In the genomic region with DNA sequence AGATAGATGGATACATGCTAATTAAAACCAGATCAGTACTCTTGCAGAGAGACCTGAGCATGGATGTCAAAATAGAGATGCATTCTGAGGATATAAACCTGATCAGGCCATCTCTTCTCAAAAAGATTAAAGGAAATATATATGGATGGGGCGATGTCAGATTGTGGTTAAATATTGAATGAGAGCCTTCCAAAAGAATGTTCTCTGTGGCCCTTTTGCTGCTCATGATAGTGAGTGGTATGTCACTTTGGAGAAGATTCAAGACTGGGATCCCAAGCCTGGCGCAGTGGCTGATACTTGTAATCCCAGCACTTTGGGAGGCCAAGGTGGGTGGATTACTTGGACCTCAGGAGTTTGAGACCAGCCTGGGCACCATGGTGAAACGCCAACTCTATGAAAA, we compare ENCODE assay signal across 26 cellular contexts. TPM values are rescaled to one million over a fixed set of nuclear protein-coding genes. Genes with fewer than 3 reads are reported as not detected.
"Had no signal": no experiment of that assay in that cellular context is flagged by ENCODE, and none has a peak within 500 bp of the region (broad histone marks: within the 10 kb centered on the region; RNA-seq: fewer than 3 reads in every experiment).

No MANE protein-coding gene starts in this region.

- H3K4me3 ChIP-seq: breast epithelium, esophagus muscularis mucosa, lower lobe of right lung, tibial nerve, uterus had no signal

- H3K9me3 ChIP-seq: breast epithelium, esophagus muscularis mucosa, lower lobe of right lung, neutrophil, tibial nerve, uterus had no signal

- H3K9me3 Mint-ChIP-seq: activated B cell treated with CpG ODN at 0.5 μM for 24 hours; activated CD4-positive, alpha-beta memory T cell treated with anti-CD3 and anti-CD28 coated beads, Interleukin-2, amount 10 ng/mL, durations not matched to agents 7 days and 5 days; activated T-helper 17 cell treated with anti-CD3 and anti-CD28 coated beads, Interleukin-2, amount 50 U/mL, for 72 hours; natural killer cell treated with Interleukin-12 subunit alpha and Interleukin-12 subunit beta and Interleukin-15 and Interleukin-18, amount 100 ng/mL, for 72 hours had no signal

- H3K36me3 ChIP-seq: uterus had no signal

- H3K4me3 Mint-ChIP-seq: activated B cell treated with CpG ODN at 0.5 μM for 24 hours; activated CD4-positive, alpha-beta memory T cell treated with anti-CD3 and anti-CD28 coated beads, Interleukin-2, amount 10 ng/mL, durations not matched to agents 7 days and 5 days; activated CD8-positive, alpha-beta memory T cell treated with anti-CD3 and anti-CD28 coated beads, Interleukin-2, amount 10 ng/mL, durations not matched to agents 7 days and 5 days; activated T-helper 17 cell treated with anti-CD3 and anti-CD28 coated beads, Interleukin-2, amount 50 U/mL, for 72 hours; natural killer cell treated with Interleukin-12 subunit alpha and Interleukin-12 subunit beta and Interleukin-15 and Interleukin-18, amount 100 ng/mL, for 72 hours had no signal

- H3K27ac ChIP-seq: breast epithelium, esophagus muscularis mucosa, lower lobe of right lung, neutrophil, tibial nerve, uterus had no signal

- H3K27ac Mint-ChIP-seq: activated B cell treated with CpG ODN at 0.5 μM for 24 hours; activated CD4-positive, alpha-beta memory T cell treated with anti-CD3 and anti-CD28 coated beads, Interleukin-2, amount 10 ng/mL, durations not matched to agents 7 days and 5 days; activated CD8-positive, alpha-beta memory T cell treated with anti-CD3 and anti-CD28 coated beads, Interleukin-2, amount 10 ng/mL, durations not matched to agents 7 days and 5 days; natural killer cell treated with Interleukin-12 subunit alpha and Interleukin-12 subunit beta and Interleukin-15 and Interleukin-18, amount 100 ng/mL, for 72 hours had no signal

- H3K4me1 ChIP-seq: breast epithelium, lower lobe of right lung, tibial nerve, uterus had no signal

- H3K27me3 ChIP-seq: breast epithelium, esophagus muscularis mucosa, neutrophil, tibial nerve, uterus had no signal

- DNase-seq: activated B cell treated with CpG ODN at 0.5 μM for 24 hours; activated CD4-positive, alpha-beta memory T cell treated with anti-CD3 and anti-CD28 coated beads, Interleukin-2, amount 10 ng/mL, durations not matched to agents 7 days and 5 days; activated CD4-positive, alpha-beta T cell treated with anti-CD3 and anti-CD28 coated beads for 4 hours; activated CD8-positive, alpha-beta memory T cell treated with anti-CD3 and anti-CD28 coated beads, Interleukin-2, amount 10 ng/mL, durations not matched to agents 7 days and 5 days; activated naive CD4-positive, alpha-beta T cell; activated T-cell treated with anti-CD3 and anti-CD28 coated beads, Interleukin-2, amount 50 U/mL, for 1 hour; anterior cingulate cortex; cerebellar nuclear complex; effector CD4-positive, alpha-beta T cell; hippocampal formation; islet precursor cell; left colon; lower lobe of right lung; posterior cingulate gyrus; stimulated activated CD4-positive, alpha-beta T cell treated with anti-CD3 and anti-CD28 coated beads, Interleukin-12 subunit alpha, Interleukin-12 subunit beta, amount 100 ng/mL, for 4 hours; stimulated activated CD4-positive, alpha-beta T cell treated with anti-CD3 and anti-CD28 coated beads, Interleukin-1b, Interleukin-23, amount 100 ng/mL, for 48 hours; stimulated activated naive CD8-positive, alpha-beta T cell treated with anti-CD3 and anti-CD28 coated beads, Interleukin-15, Interleukin-2, amounts not matched to agents 100 U/mL and 50 U/mL, for 24 hours; substantia nigra; uterus had no signal

- ATAC-seq: left colon; lower lobe of right lung; natural killer cell treated with Interleukin-12 subunit alpha and Interleukin-12 subunit beta and Interleukin-15 and Interleukin-18, amount 100 ng/mL, for 72 hours; stimulated activated naive CD8-positive, alpha-beta T cell treated with anti-CD3 and anti-CD28 coated beads, Interleukin-15, Interleukin-2, amounts not matched to agents 100 U/mL and 50 U/mL, for 24 hours had no signal

- H3K27me3 Mint-ChIP-seq: activated B cell treated with CpG ODN at 0.5 μM for 24 hours; activated CD4-positive, alpha-beta memory T cell treated with anti-CD3 and anti-CD28 coated beads, Interleukin-2, amount 10 ng/mL, durations not matched to agents 7 days and 5 days; activated CD8-positive, alpha-beta memory T cell treated with anti-CD3 and anti-CD28 coated beads, Interleukin-2, amount 10 ng/mL, durations not matched to agents 7 days and 5 days; activated T-helper 17 cell treated with anti-CD3 and anti-CD28 coated beads, Interleukin-2, amount 50 U/mL, for 72 hours; natural killer cell treated with Interleukin-12 subunit alpha and Interleukin-12 subunit beta and Interleukin-15 and Interleukin-18, amount 100 ng/mL, for 72 hours had no signal

RNA-seq across cellular contexts. Expression of gene NIM1K, which starts 50.8 kb away (rescaled TPM):
- total RNA-seq: glomerular endothelial cell had no signal
